ENCODE assay signal across 32 cellular contexts in the genomic region with DNA sequence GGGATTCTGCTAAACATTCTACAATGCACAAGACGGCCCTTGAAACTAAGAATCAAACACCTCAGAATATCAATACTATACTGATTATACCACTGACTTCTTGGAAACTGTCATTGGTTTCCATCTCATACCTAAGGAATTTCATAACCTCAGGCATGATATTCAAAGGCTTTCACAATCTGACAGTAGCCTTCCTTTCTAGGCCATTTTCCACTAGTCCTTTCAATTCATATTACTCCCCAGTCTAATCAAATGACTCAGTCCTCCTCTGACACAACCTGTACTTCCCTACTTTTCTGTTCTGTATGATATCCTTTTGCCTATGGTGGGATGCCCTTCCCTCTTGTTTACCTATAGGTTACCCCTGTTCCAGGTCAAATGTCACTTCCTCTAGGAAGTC. TPM values are rescaled to one million over a fixed set of nuclear protein-coding genes. Genes with fewer than 3 reads are reported as not detected.
DNase-seq lines count a peak whose midpoint lies in the region; ATAC-seq, FAIRE-seq and TF ChIP-seq lines count a peak whose summit lies in the region.
"Had no signal": no experiment of that assay in that cellular context is flagged by ENCODE, and none has a peak within 500 bp of the region (broad histone marks: within the 10 kb centered on the region; RNA-seq: fewer than 3 reads in every experiment).

No MANE protein-coding gene starts in this region.

- TF ChIP-seq EP300 in HepG2 (IDR thresholded peaks at IDR 0.05; ENCODE audit: low read depth in 2 of 2, low read length in 2 of 2) (no peak), HepG2 (CRISPR knock-in tag; IDR thresholded peaks at IDR 0.05; ENCODE audit: borderline replicate concordance) (no peak)

- no peak overlapping the region for H4K8ac ChIP-seq in IMR-90 (ENCODE audit: low read depth in 2 of 2, low read length in 2 of 2)

- CTCF ChIA-PET in IMR-90 (lab: Yijun Ruan, JAX), result no interaction called here
- CTCF ChIA-PET in mammary epithelial cell (lab: Charles Lee; ENCODE audit: low non-redundant PET), result no interaction called here
- CTCF ChIA-PET in HepG2 (lab: Yijun Ruan, JAX; ENCODE audit: low intra/inter-chr PET ratio, low total read pairs), result no interaction called here

- dilution Hi-C loops in IMR-90 (cut with HindIII; ENCODE audit: low sequenced_read_pairs, unreplicated experiment), result no loop called here
- dilution Hi-C loops in mammary epithelial cell (cut with HindIII; ENCODE audit: low sequenced_read_pairs), result no loop called here

- no peak overlapping the region for H3K18ac ChIP-seq in IMR-90 (ENCODE audit: low read depth, low read length)

- H3K4me1 Mint-ChIP-seq in activated T-helper 17 cell treated with anti-CD3 and anti-CD28 coated beads, Interleukin-2, amount 50 U/mL, for 72 hours, result no peaks in the 10 kb centered on the region
- H3K4me1 Mint-ChIP-seq: activated naive CD8-positive, alpha-beta T cell treated with anti-CD3 and anti-CD28 coated beads, Interleukin-2, amount 50 U/mL, for 24 hours; immature natural killer cell; stimulated activated naive B cell treated with anti-CD40 and anti-IgM and Interleukin-4, amounts not matched to agents 10 μg/mL and 1 μg/mL and 100 μg/mL, for 72 hours had no signal

- POLR2A ChIA-PET in IMR-90 (lab: Charles Lee; ENCODE audit: unreplicated experiment) (no interaction called here), HepG2 (lab: Yijun Ruan, JAX) (no interaction called here)

- no CpG with 5 or more reads among the region's 1 CpG for WGBS in IMR-90 (ENCODE audit: extremely low coverage in 2 of 2, insufficient read length in 1 of 2), 2 experiments
- WGBS in mammary epithelial cell (ENCODE audit: low coverage, missing lambda C conversion rate), result 11% methylated on average over 1 of the region's 1 CpG
- 0% methylated on average over 1 of the region's 1 CpG for WGBS in HepG2 (ENCODE audit: low lambda C conversion rate)

- no peaks in the 10 kb centered on the region for H3K27me3 ChIP-seq in IMR-90 (ENCODE audit: control insufficient read depth, insufficient read depth, low read length)
- H3K27me3 ChIP-seq in mammary epithelial cell (ENCODE audit: insufficient read depth, low read length), result no peaks in the 10 kb centered on the region
- H3K27me3 ChIP-seq in HepG2 (ENCODE audit: control insufficient read depth in 1 of 2, insufficient read depth in 2 of 2, low read length in 2 of 2), result no peaks in the 10 kb centered on the region
- H3K27me3 ChIP-seq: body of pancreas, neutrophil had no signal

- H3K27ac Mint-ChIP-seq in activated T-helper 17 cell treated with anti-CD3 and anti-CD28 coated beads, Interleukin-2, amount 50 U/mL, for 72 hours, result no peak overlapping the region
- H3K27ac Mint-ChIP-seq: activated naive CD8-positive, alpha-beta T cell treated with anti-CD3 and anti-CD28 coated beads, Interleukin-2, amount 50 U/mL, for 24 hours; immature natural killer cell; stimulated activated naive B cell treated with anti-CD40 and anti-IgM and Interleukin-4, amounts not matched to agents 10 μg/mL and 1 μg/mL and 100 μg/mL, for 72 hours had no signal

- H2BK20ac ChIP-seq in IMR-90 (ENCODE audit: low read depth, low read length), result no peak overlapping the region

- TF ChIP-seq CTCF in AG10803 (conservative IDR thresholded peaks at IDR 0.05; ENCODE audit: low read length), result no peak
- TF ChIP-seq CTCF in IMR-90 (conservative IDR thresholded peaks at IDR 0.05; ENCODE audit: low read depth, low read length), result no peak
- no peak for TF ChIP-seq CTCF in mammary epithelial cell (conservative IDR thresholded peaks at IDR 0.05 in 1 of 2, IDR thresholded peaks at IDR 0.05 in 1 of 2; ENCODE audit: extremely low read depth in 1 of 2, insufficient read depth in 1 of 2, low read depth in 1 of 2, low read length in 2 of 2)
- TF ChIP-seq CTCF in fibroblast of villous mesenchyme (IDR thresholded peaks at IDR 0.05; ENCODE audit: insufficient read depth, low read depth, low read length), result no peak
- TF ChIP-seq CTCF in HepG2 (CRISPR knock-in tag; IDR thresholded peaks at IDR 0.05), result no peak

- FAIRE-seq in HepG2 (lab: Jason Lieb, UNC), result no peak
- FAIRE-seq: A204.1, GM19239, HTR-8/SVneo, urothelium cell line had no signal

- in situ Hi-C loops in IMR-90 (cut with MboI; ENCODE audit: low sequenced_read_pairs), result no loop called here
- in situ Hi-C loops in mammary epithelial cell (cut with MboI; ENCODE audit: low sequenced_read_pairs in 2 of 2), result no loop called here
- in situ Hi-C loops in HepG2 (cut with HindIII; ENCODE audit: extremely low pct_ligation_motif_present, low pct_unique_long_range_greater_than_20kb), result no loop called here

- H3K9me1 ChIP-seq in IMR-90 (ENCODE audit: insufficient read depth, low read length), result no peaks in the 10 kb centered on the region

- H3K4me1 ChIP-seq in IMR-90 (ENCODE audit: control insufficient read depth, insufficient read depth, low read length), result peaks cover 5% of the 10 kb centered on the region
- H3K4me1 ChIP-seq in mammary epithelial cell (ENCODE audit: insufficient read depth, low read length), result no peaks in the 10 kb centered on the region
- no peaks in the 10 kb centered on the region; the same call in 1 of the 2 replicates for H3K4me1 ChIP-seq in HepG2 (ENCODE audit: insufficient read depth, low read length)
- H3K4me1 ChIP-seq: body of pancreas had no signal

- TF ChIP-seq RAD21 in IMR-90 (IDR thresholded peaks at IDR 0.05; ENCODE audit: low read length) (no peak), HepG2 (CRISPR knock-in tag; IDR thresholded peaks at IDR 0.05) (no peak)

- BruUV-seq in IMR-90 (replicated peaks; lab: Mats Ljungman, UMichigan) (no TSS peak), mammary epithelial cell (replicated peaks; lab: Mats Ljungman, UMichigan) (no TSS peak), HepG2 (replicated peaks; lab: Mats Ljungman, UMichigan) (no TSS peak)

- no peak overlapping the region for H3K4me3 Mint-ChIP-seq in activated T-helper 17 cell treated with anti-CD3 and anti-CD28 coated beads, Interleukin-2, amount 50 U/mL, for 72 hours
- H3K4me3 Mint-ChIP-seq: activated naive CD8-positive, alpha-beta T cell treated with anti-CD3 and anti-CD28 coated beads, Interleukin-2, amount 50 U/mL, for 24 hours; immature natural killer cell; stimulated activated naive B cell treated with anti-CD40 and anti-IgM and Interleukin-4, amounts not matched to agents 10 μg/mL and 1 μg/mL and 100 μg/mL, for 72 hours had no signal

- H3K9me3 Mint-ChIP-seq in activated T-helper 17 cell treated with anti-CD3 and anti-CD28 coated beads, Interleukin-2, amount 50 U/mL, for 72 hours, result no peaks in the 10 kb centered on the region
- H3K9me3 Mint-ChIP-seq: activated naive CD8-positive, alpha-beta T cell treated with anti-CD3 and anti-CD28 coated beads, Interleukin-2, amount 50 U/mL, for 24 hours; immature natural killer cell; stimulated activated naive B cell treated with anti-CD40 and anti-IgM and Interleukin-4, amounts not matched to agents 10 μg/mL and 1 μg/mL and 100 μg/mL, for 72 hours had no signal

- H3K79me2 ChIP-seq in mammary epithelial cell (ENCODE audit: insufficient read depth, low read length) (no peaks in the 10 kb centered on the region), HepG2 (ENCODE audit: insufficient read depth, low read length) (no peaks in the 10 kb centered on the region)

- H2AK9ac ChIP-seq in IMR-90 (replicated peaks; ENCODE audit: low read depth, low read length, poor library complexity), result no peak overlapping the region

- no peak overlapping the region for H3K56ac ChIP-seq in IMR-90 (ENCODE audit: extremely low read depth, insufficient read depth, low read length)

- no peaks in the 10 kb centered on the region for H3K36me3 Mint-ChIP-seq in activated T-helper 17 cell treated with anti-CD3 and anti-CD28 coated beads, Interleukin-2, amount 50 U/mL, for 72 hours (ENCODE audit: low read depth)
- H3K36me3 Mint-ChIP-seq: immature natural killer cell; stimulated activated naive B cell treated with anti-CD40 and anti-IgM and Interleukin-4, amounts not matched to agents 10 μg/mL and 1 μg/mL and 100 μg/mL, for 72 hours had no signal

- H3K14ac ChIP-seq in IMR-90 (replicated peaks; ENCODE audit: low read depth, low read length), result no peak overlapping the region

- H3K9ac ChIP-seq in IMR-90 (ENCODE audit: low read depth, low read length), result no peak overlapping the region
- no peak overlapping the region for H3K9ac ChIP-seq in mammary epithelial cell (ENCODE audit: insufficient read depth, low read length)
- no peak overlapping the region for H3K9ac ChIP-seq in HepG2 (ENCODE audit: insufficient read depth, low read depth, low read length)
- H3K9ac ChIP-seq: KMS-11 had no signal

- no peak overlapping the region for H2AFZ ChIP-seq in IMR-90 (replicated peaks; ENCODE audit: low read length, poor library complexity)
- H2AFZ ChIP-seq in mammary epithelial cell (ENCODE audit: low read depth, low read length), result no peak overlapping the region
- no peak overlapping the region for H2AFZ ChIP-seq in HepG2 (ENCODE audit: low read length)

- H3K4me2 ChIP-seq in IMR-90 (ENCODE audit: low read depth, low read length), result peak overlapping the region; percentile 31; the same call in 1 of the 2 replicates
- no peak overlapping the region for H3K4me2 ChIP-seq in mammary epithelial cell (ENCODE audit: insufficient read depth, low read depth, low read length)
- H3K4me2 ChIP-seq in HepG2 (ENCODE audit: low read depth, low read length), result no peak overlapping the region
- H3K4me2 ChIP-seq: KMS-11 had no signal

- H2BK5ac ChIP-seq in IMR-90 (ENCODE audit: low read depth, low read length, poor library complexity, severe bottlenecking), result peak overlapping the region; percentile 18

- no peaks in the 10 kb centered on the region for H4K20me1 ChIP-seq in IMR-90 (ENCODE audit: insufficient read depth, low read length)
- no peaks in the 10 kb centered on the region for H4K20me1 ChIP-seq in mammary epithelial cell (ENCODE audit: insufficient read depth, low read length)
- H4K20me1 ChIP-seq in HepG2 (ENCODE audit: insufficient read depth, low read length), result no peaks in the 10 kb centered on the region

- intact Hi-C loops in IMR-90 (cut with micrococcal nuclease) (no loop called here), mammary epithelial cell (cut with micrococcal nuclease) (no loop called here), HepG2 (cut with micrococcal nuclease; ENCODE audit: unreplicated experiment) (no loop called here)

- H3K27ac ChIP-seq in IMR-90 (ENCODE audit: insufficient read depth, low read length) (no peak overlapping the region), mammary epithelial cell (ENCODE audit: insufficient read depth, low read depth, low read length) (no peak overlapping the region), HepG2 (ENCODE audit: extremely low read length, insufficient read depth, low read length) (no peak overlapping the region)
- H3K27ac ChIP-seq: body of pancreas, epithelial cell of prostate, KMS-11, neutrophil, VCaP had no signal

- TF ChIP-seq POLR2A in IMR-90 (IDR thresholded peaks at IDR 0.05; ENCODE audit: low read depth, low read length) (no peak), HepG2 (IDR thresholded peaks at IDR 0.05; ENCODE audit: insufficient read depth in 1 of 2, low read depth in 2 of 2, low read length in 2 of 2) (no peak)

- H3K36me3 ChIP-seq in IMR-90 (ENCODE audit: control insufficient read depth, insufficient read depth, low read length) (no peaks in the 10 kb centered on the region), mammary epithelial cell (ENCODE audit: insufficient read depth, low read length) (no peaks in the 10 kb centered on the region), HepG2 (replicated peaks in 1 of 2; ENCODE audit: control insufficient read depth in 1 of 2, insufficient read depth in 2 of 2, low read length in 2 of 2) (no peaks in the 10 kb centered on the region)
- H3K36me3 ChIP-seq: neutrophil had no signal

- peaks cover 3% of the 10 kb centered on the region for H3K27me3 Mint-ChIP-seq in activated T-helper 17 cell treated with anti-CD3 and anti-CD28 coated beads, Interleukin-2, amount 50 U/mL, for 72 hours
- H3K27me3 Mint-ChIP-seq: stimulated activated naive B cell treated with anti-CD40 and anti-IgM and Interleukin-4, amounts not matched to agents 10 μg/mL and 1 μg/mL and 100 μg/mL, for 72 hours had no signal

- no peak overlapping the region for H2BK120ac ChIP-seq in IMR-90 (ENCODE audit: low read depth, low read length)

- ATAC-seq in IMR-90 (ENCODE audit: low read depth) (peak; percentile 50), HepG2 (no peak), GM19023 (IDR thresholded peaks at IDR 0.05; ENCODE audit: unreplicated experiment) (no peak), GM21529 (IDR thresholded peaks at IDR 0.05; ENCODE audit: unreplicated experiment) (no peak)
- ATAC-seq in activated T-helper 17 cell treated with anti-CD3 and anti-CD28 coated beads, Interleukin-2, amount 50 U/mL, for 72 hours (replicated peaks), result no peak
- ATAC-seq: activated naive CD8-positive, alpha-beta T cell treated with anti-CD3 and anti-CD28 coated beads, Interleukin-2, amount 50 U/mL, for 24 hours; body of pancreas; HCT116; left lobe of liver; Right ventricle myocardium inferior; stimulated activated naive B cell treated with anti-CD40 and anti-IgM and Interleukin-4, amounts not matched to agents 10 μg/mL and 1 μg/mL and 100 μg/mL, for 72 hours had no signal

- no peak overlapping the region for H4K91ac ChIP-seq in IMR-90 (ENCODE audit: insufficient read depth, low read depth, low read length)

- H2BK15ac ChIP-seq in IMR-90 (ENCODE audit: low read depth, low read length), result no peak overlapping the region

- H3K9me3 ChIP-seq in IMR-90 (ENCODE audit: control insufficient read depth, insufficient read depth, low read length) (no peaks in the 10 kb centered on the region), mammary epithelial cell (replicated peaks; ENCODE audit: insufficient read depth, low read length) (no peaks in the 10 kb centered on the region), HepG2 (ENCODE audit: low read length) (no peaks in the 10 kb centered on the region)
- H3K9me3 ChIP-seq: body of pancreas, neutrophil had no signal

- H3K4me3 ChIP-seq in AG10803 (ENCODE audit: low read length) (no peak overlapping the region), IMR-90 (ENCODE audit: insufficient read depth, low read depth, low read length) (no peak overlapping the region), mammary epithelial cell (replicated peaks in 1 of 3; ENCODE audit: insufficient read depth in 1 of 3, low read depth in 2 of 3, low read length in 3 of 3) (no peak overlapping the region), fibroblast of villous mesenchyme (ENCODE audit: low read depth, low read length) (no peak overlapping the region), HepG2 (replicated peaks in 1 of 3; ENCODE audit: insufficient read depth in 1 of 3, low read depth in 2 of 3, low read length in 3 of 3) (no peak overlapping the region)
- H3K4me3 ChIP-seq: body of pancreas had no signal

- H2AK5ac ChIP-seq in IMR-90 (ENCODE audit: low read depth, low read length), result no peak overlapping the region; the same call in 1 of the 2 replicates

- H3K79me1 ChIP-seq in IMR-90 (ENCODE audit: low read depth in 1 of 2, low read length in 2 of 2), result peaks cover 0 to 4% of the 10 kb centered on the region in 2 experiments; a peak in 2 of 4 replicates

- no peak overlapping the region for H4K5ac ChIP-seq in IMR-90 (ENCODE audit: low read depth, low read length)

- no peak overlapping the region for H3K4ac ChIP-seq in IMR-90 (ENCODE audit: low read depth, low read length)

- no peak overlapping the region for H3K23ac ChIP-seq in IMR-90 (ENCODE audit: low read depth, low read length)

- peak; percentile 53 for DNase-seq in AG10803 (ENCODE audit: low read depth)
- DNase-seq in IMR-90, result peak; percentile 80
- DNase-seq in mammary epithelial cell, result peak; percentile 31
- DNase-seq in fibroblast of villous mesenchyme (ENCODE audit: low read depth), result peak; percentile 7
- no peak for DNase-seq in HepG2 (ENCODE audit: low spot score)
- DNase-seq: activated CD4-positive, alpha-beta T cell treated with anti-CD3 and anti-CD28 coated beads for 48 hours; activated CD8-positive, alpha-beta memory T cell treated with anti-CD3 and anti-CD28 coated beads for 24 hours; activated naive CD8-positive, alpha-beta T cell treated with anti-CD3 and anti-CD28 coated beads, Interleukin-2, amount 50 U/mL, for 24 hours; activated T-cell treated with anti-CD3 and anti-CD28 coated beads, Interleukin-2, amount 50 U/mL, for 1 hour; body of pancreas; GDM1; hypothalamus; immature natural killer cell; mesendoderm; MV-4-11; NCI-H146; stimulated activated CD4-positive, alpha-beta T cell treated with anti-CD3 and anti-CD28 coated beads, Interleukin-15, amount 100 ng/mL, for 24 hours; stimulated activated naive B cell treated with anti-CD40 and anti-IgM and Interleukin-4, amounts not matched to agents 10 μg/mL and 1 μg/mL and 100 μg/mL, for 72 hours had no signal

RNA-seq across cellular contexts. Expression of a gene that starts 48.3 kb away (rescaled TPM):
- total RNA-seq in IMR-90 (2012; rRNA removed), result 18.6 and 22.5 TPM in 2 replicates
- polyA plus RNA-seq in IMR-90 (2012; rRNA removed), result 5.4 and 7.2 TPM in 2 replicates
- polyA plus RNA-seq in IMR-90 (2012; cell fraction: cytosol; rRNA removed), result 1.7 and 3.9 TPM in 2 replicates
- 0.94 and 2.2 TPM in 2 replicates for polyA plus RNA-seq in IMR-90 (2012; cell fraction: nucleus; rRNA removed; ENCODE audit: low replicate concordance)
- total RNA-seq in mammary epithelial cell, result 10 to 100 TPM; 16.4 to 17.8 TPM
- polyA plus RNA-seq in mammary epithelial cell, result 4.8 TPM
- polyA minus RNA-seq in mammary epithelial cell, result 13.4 TPM
- total RNA-seq in fibroblast of villous mesenchyme, result 14.5 and 22.9 TPM in 2 replicates
- total RNA-seq in HepG2 (2016; rRNA removed; fragmentation: Illumina TruSeq; extraction: Trizol), result 7.2 and 9.2 TPM in 2 replicates
- total RNA-seq in HepG2 (2016; cell fraction: cytosol; rRNA removed; fragmentation: Illumina TruSeq; extraction: Trizol; ENCODE audit: low read depth), result 0.40 and 0.71 TPM in 2 replicates
- 7.5 and 8.0 TPM in 2 replicates for total RNA-seq in HepG2 (2016; cell fraction: insoluble cytoplasmic fraction; rRNA removed; fragmentation: Illumina TruSeq; extraction: Trizol)
- 1.9 TPM in 2 replicates for total RNA-seq in HepG2 (2016; cell fraction: membrane; rRNA removed; fragmentation: Illumina TruSeq; extraction: Trizol)
- 4.9 and 5.7 TPM in 2 replicates for total RNA-seq in HepG2 (2016; cell fraction: nucleus; rRNA removed; fragmentation: Illumina TruSeq; extraction: Trizol)
- polyA plus RNA-seq in HepG2 (2011; rRNA removed), result 1.4 and 1.8 TPM in 2 replicates
- polyA plus RNA-seq in HepG2 (2011; cell fraction: cytosol; rRNA removed), result 0.64 and 0.95 TPM in 2 replicates
- 1.1 and 1.8 TPM in 2 replicates for polyA plus RNA-seq in HepG2 (2011; cell fraction: nucleus; rRNA removed)
- 2.3 and 3.6 TPM in 2 replicates for polyA plus RNA-seq in HepG2 (2012)
- polyA plus RNA-seq in HepG2 (2016; cell fraction: cytosol; fragmentation: Illumina TruSeq; extraction: Trizol; ENCODE audit: low read depth), result 0.29 and 0.33 TPM in 2 replicates
- polyA plus RNA-seq in HepG2 (2016; cell fraction: insoluble cytoplasmic fraction; fragmentation: Illumina TruSeq; extraction: Trizol; ENCODE audit: low read depth), result 6.6 and 6.8 TPM in 2 replicates
- 0.68 and 0.99 TPM in 2 replicates for polyA plus RNA-seq in HepG2 (2016; cell fraction: membrane; fragmentation: Illumina TruSeq; extraction: Trizol; ENCODE audit: low read depth)
- polyA plus RNA-seq in HepG2 (2016; cell fraction: nucleus; fragmentation: Illumina TruSeq; extraction: Trizol; ENCODE audit: insufficient read depth, low read depth), result 4.8 and 5.0 TPM in 2 replicates
- polyA minus RNA-seq in HepG2 (2011; rRNA and poly(A)+ RNA removed; ENCODE audit: low replicate concordance), result 2.3 and 13.1 TPM in 2 replicates
- 1.1 and 1.6 TPM in 2 replicates for polyA minus RNA-seq in HepG2 (2011; cell fraction: cytosol; rRNA and poly(A)+ RNA removed)
- polyA minus RNA-seq in HepG2 (2011; cell fraction: nucleus; rRNA and poly(A)+ RNA removed), result 5.4 and 5.7 TPM in 2 replicates
- 10 to 100 TPM; 25.6 to 29.7 TPM for total RNA-seq in activated T-helper 17 cell treated with anti-CD3 and anti-CD28 coated beads, Interleukin-2, amount 50 U/mL, for 72 hours
